ENCODE assay signal across 2 cellular contexts in the genomic region with DNA sequence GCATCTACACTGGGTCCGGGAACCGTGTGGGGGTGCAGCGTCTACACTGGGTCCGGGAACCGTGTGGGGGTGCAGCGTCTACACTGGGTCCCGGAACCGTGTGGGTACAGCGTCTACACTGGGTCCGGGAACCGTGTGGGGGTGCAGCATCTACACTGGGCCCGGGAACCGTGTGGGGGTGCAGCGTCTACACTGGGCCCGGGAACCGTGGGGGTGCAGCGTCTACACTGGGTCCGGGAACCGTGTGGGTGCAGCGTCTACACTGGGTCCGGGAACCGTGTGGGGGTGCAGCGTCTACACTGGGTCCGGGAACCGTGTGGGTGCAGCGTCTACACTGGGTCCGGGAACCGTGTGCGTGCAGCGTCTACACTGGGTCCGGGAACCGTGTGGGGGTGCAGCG. TPM values are rescaled to one million over a fixed set of nuclear protein-coding genes. Genes with fewer than 3 reads are reported as not detected.
"Had no signal": no experiment of that assay in that cellular context is flagged by ENCODE, and none has a peak within 500 bp of the region (broad histone marks: within the 10 kb centered on the region; RNA-seq: fewer than 3 reads in every experiment).

No MANE protein-coding gene starts in this region.

RNA-seq across cellular contexts. Expression of a gene that starts 6.2 kb away (rescaled TPM):
- total RNA-seq: G401, GM12878 had no signal
